ENCODE assay signal across 1 cellular context in genomic region chr19:52048604-52049493, GRCh38.
TF ChIP-seq lines count a peak whose summit lies in the region.

Gene ZNF432 (minus strand): TSS chr19:52048838. CDS start chr19:52046868, 1,970 bp downstream.

TF ChIP-seq in HepG2, 621 proteins besides CTCF, POLR2A, EP300 and RAD21 (continued from another document and continues in another):
- peak; percentile 85 for TF ChIP-seq ZNF574 (CRISPR knock-in tag; IDR thresholded peaks at IDR 0.05)
- no peak for TF ChIP-seq KDM6A (CRISPR knock-in tag; IDR thresholded peaks at IDR 0.05; ENCODE audit: low read depth)
- no peak for TF ChIP-seq FOXJ3 (CRISPR knock-in tag; IDR thresholded peaks at IDR 0.05; ENCODE audit: borderline replicate concordance)
- no peak for TF ChIP-seq ZNF75D (CRISPR knock-in tag; IDR thresholded peaks at IDR 0.05; ENCODE audit: borderline replicate concordance)
- no peak for TF ChIP-seq HNF1B (CRISPR knock-in tag; IDR thresholded peaks at IDR 0.05)
- TF ChIP-seq HNRNPLL (IDR thresholded peaks at IDR 0.05; ENCODE audit: low read depth, low read length, poor library complexity, severe bottlenecking): peak; percentile 88
- peak; percentile 60; the same call in 1 of the 2 replicates for TF ChIP-seq IRF2 (CRISPR knock-in tag; IDR thresholded peaks at IDR 0.05)
- 0 out of 2 replicates have a peak, but pooled peaks have one; percentile 29 for TF ChIP-seq MXD3 (CRISPR knock-in tag; IDR thresholded peaks at IDR 0.05)
- no peak for TF ChIP-seq PREB (CRISPR knock-in tag; IDR thresholded peaks at IDR 0.05)
- 0 out of 2 replicates have a peak, but pooled peaks have one; percentile 27 for TF ChIP-seq ZNF567 (CRISPR knock-in tag; IDR thresholded peaks at IDR 0.05; ENCODE audit: borderline replicate concordance)
- TF ChIP-seq TFDP2 (CRISPR knock-in tag; IDR thresholded peaks at IDR 0.05): no peak
- no peak for TF ChIP-seq ZNF569 (CRISPR knock-in tag; IDR thresholded peaks at IDR 0.05; ENCODE audit: borderline replicate concordance)
- no peak for TF ChIP-seq ZNF7 (CRISPR knock-in tag; IDR thresholded peaks at IDR 0.05)
- peak; percentile 92 for TF ChIP-seq SAP130 (CRISPR knock-in tag; IDR thresholded peaks at IDR 0.05; ENCODE audit: low read depth)
- TF ChIP-seq PLRG1 (conservative IDR thresholded peaks at IDR 0.05): no peak
- no peak for TF ChIP-seq ZNF367 (CRISPR knock-in tag; IDR thresholded peaks at IDR 0.05; ENCODE audit: borderline replicate concordance)
- TF ChIP-seq SP1 (IDR thresholded peaks at IDR 0.05): no peak
- no peak; the same call in 1 of the 2 replicates for TF ChIP-seq SP1 (CRISPR knock-in tag; IDR thresholded peaks at IDR 0.05)
- TF ChIP-seq MAF1 (CRISPR knock-in tag; IDR thresholded peaks at IDR 0.05; ENCODE audit: borderline replicate concordance): no peak
- TF ChIP-seq YY1 (IDR thresholded peaks at IDR 0.05; ENCODE audit: insufficient read depth, insufficient replicate concordance, low read depth, low read length): peak; percentile 99
- no peak for TF ChIP-seq ZNF224 (CRISPR knock-in tag; IDR thresholded peaks at IDR 0.05)
- TF ChIP-seq HOXD1 (CRISPR knock-in tag; IDR thresholded peaks at IDR 0.05): no peak
- peak; percentile 28; the same call in 1 of the 2 replicates for TF ChIP-seq GABPA (IDR thresholded peaks at IDR 0.05; ENCODE audit: low read depth, low read length)
- TF ChIP-seq GABPA (CRISPR knock-in tag; IDR thresholded peaks at IDR 0.05; ENCODE audit: low read depth): peak; percentile 81
- no peak for TF ChIP-seq ZNF10 (CRISPR knock-in tag; IDR thresholded peaks at IDR 0.05; ENCODE audit: borderline replicate concordance, low read depth)
- no peak for TF ChIP-seq ZNF607 (CRISPR knock-in tag; IDR thresholded peaks at IDR 0.05; ENCODE audit: borderline replicate concordance)
- 0 out of 2 replicates have a peak, but pooled peaks have one; percentile 57 for TF ChIP-seq YEATS2 (CRISPR knock-in tag; IDR thresholded peaks at IDR 0.05; ENCODE audit: borderline replicate concordance)
- no peak for TF ChIP-seq ZFP36L1 (CRISPR knock-in tag; IDR thresholded peaks at IDR 0.05)
- 0 out of 4 replicates have a peak, but pooled peaks have one; percentile 8 to 9 for TF ChIP-seq NR2F1 (CRISPR knock-in tag; IDR thresholded peaks at IDR 0.05)
- no peak for TF ChIP-seq ZBTB40 (IDR thresholded peaks at IDR 0.05)
- no peak for TF ChIP-seq ZBTB40 (CRISPR knock-in tag; IDR thresholded peaks at IDR 0.05)
- TF ChIP-seq ZSCAN31 (CRISPR knock-in tag; IDR thresholded peaks at IDR 0.05; ENCODE audit: low read depth): no peak; the same call in 1 of the 2 replicates
- no peak for TF ChIP-seq CBX2 (IDR thresholded peaks at IDR 0.05; ENCODE audit: low read depth, low read length)
- no peak for TF ChIP-seq CBX2 (CRISPR knock-in tag; IDR thresholded peaks at IDR 0.05; ENCODE audit: low read depth)
- no peak for TF ChIP-seq ZSCAN30 (CRISPR knock-in tag; IDR thresholded peaks at IDR 0.05)
- TF ChIP-seq POLR2G (IDR thresholded peaks at IDR 0.05; ENCODE audit: low read depth, low read length): peak; percentile 83
- TF ChIP-seq CREBL2 (CRISPR knock-in tag; IDR thresholded peaks at IDR 0.05; ENCODE audit: borderline replicate concordance): no peak
- TF ChIP-seq ZNF496 (CRISPR knock-in tag; IDR thresholded peaks at IDR 0.05; ENCODE audit: insufficient replicate concordance): no peak
- no peak for TF ChIP-seq ZXDC (CRISPR knock-in tag; IDR thresholded peaks at IDR 0.05)
- no peak for TF ChIP-seq ZNF34 (CRISPR knock-in tag; IDR thresholded peaks at IDR 0.05; ENCODE audit: borderline replicate concordance)
- no peak for TF ChIP-seq ZNF704 (CRISPR knock-in tag; IDR thresholded peaks at IDR 0.05; ENCODE audit: borderline replicate concordance)
